In genomic region chr19:18168673-18169381, GRCh38 we compare ENCODE assay signal across 19 cellular contexts. TPM values are rescaled to one million over a fixed set of nuclear protein-coding genes. Genes with fewer than 3 reads are reported as not detected.
DNase-seq lines count a peak whose midpoint lies in the region; ATAC-seq, FAIRE-seq and TF ChIP-seq lines count a peak whose summit lies in the region.
"Had no signal": no experiment of that assay in that cellular context is flagged by ENCODE, and none has a peak within 500 bp of the region (broad histone marks: within the 10 kb centered on the region; RNA-seq: fewer than 3 reads in every experiment).

No MANE protein-coding gene starts in this region.

- H3K4me2 ChIP-seq in BLaER1 = peak overlapping the region; percentile 92
- no peak overlapping the region for H3K4me2 ChIP-seq in K562 (ENCODE audit: insufficient read depth, low read length)
- H3K4me2 ChIP-seq: GM23338 had no signal

- H3K9me3 ChIP-seq in BLaER1 (no peaks in the 10 kb centered on the region), K562 (replicated peaks; ENCODE audit: control insufficient read depth, insufficient read depth, low read depth, low read length) (no peaks in the 10 kb centered on the region), neutrophil (no peaks in the 10 kb centered on the region)
- H3K9me3 ChIP-seq: prostate gland had no signal

- DNase-seq in GM19240 (ENCODE audit: insufficient read length, low spot score) (peak; percentile 0), K562 (ENCODE audit: extremely low read depth in 1 of 4, low spot score in 3 of 4) (no peak), COLO668 (lab: John Stamatoyannopoulos, UW; ENCODE audit: unreplicated experiment) (no peak), D341Med (ENCODE audit: low spot score) (no peak)
- no peak for DNase-seq in activated T-cell treated with anti-CD3 and anti-CD28 coated beads, Interleukin-2, amount 50 U/mL, for 1 hour
- DNase-seq in stimulated activated CD8-positive, alpha-beta memory T cell treated with anti-CD3 and anti-CD28 coated beads, Interleukin-4, amount 100 ng/mL, for 48 hours = no peak
- DNase-seq: cortex of kidney, NCI-H1694, T1000 had no signal

- TF ChIP-seq POLR2A in K562 (conservative IDR thresholded peaks at IDR 0.05) = no peak

- H3K79me2 ChIP-seq in K562 (ENCODE audit: control insufficient read depth, insufficient read depth, low read length) = no peaks in the 10 kb centered on the region

- TF ChIP-seq EP300 in K562 (IDR thresholded peaks at IDR 0.05; ENCODE audit: low read length) = no peak

- no peak overlapping the region for H3K4me3 ChIP-seq in BLaER1
- no peak overlapping the region for H3K4me3 ChIP-seq in K562
- no peak overlapping the region for H3K4me3 ChIP-seq in neutrophil (ENCODE audit: low read depth in 1 of 2, low read length in 1 of 2)
- H3K4me3 ChIP-seq: GM23338, lung, prostate gland had no signal

- no peak overlapping the region for H2AFZ ChIP-seq in K562 (ENCODE audit: low read depth, low read length)
- H2AFZ ChIP-seq: GM23338 had no signal

- peak overlapping the region; percentile 78 for H3K27ac ChIP-seq in BLaER1
- no peak overlapping the region for H3K27ac ChIP-seq in K562 (ENCODE audit: extremely low read depth, low read depth, low read length)
- H3K27ac ChIP-seq in neutrophil = peak overlapping the region; percentile 98
- H3K27ac ChIP-seq: prostate gland had no signal

- no peaks in the 10 kb centered on the region for H3K27me3 ChIP-seq in BLaER1
- H3K27me3 ChIP-seq in K562 (ENCODE audit: control insufficient read depth in 2 of 2, insufficient read depth in 2 of 2, low read length in 2 of 2) = no peaks in the 10 kb centered on the region
- no peaks in the 10 kb centered on the region for H3K27me3 ChIP-seq in neutrophil

- CTCF ChIA-PET in K562 (lab: Yijun Ruan, JAX; ENCODE audit: low intra/inter-chr PET ratio) = interaction anchor here (0.6 to 2.2 kb wide), 4 partner anchors 11 to 162 kb away, joined by 3 to 13 read pairs (median 4); no protein-coding TSS in a partner anchor

- WGBS in K562 (ENCODE audit: insufficient coverage, low coverage, missing lambda C conversion rate) = 96% methylated on average over 37 of the region's 66 CpGs

- peaks cover 50% of the 10 kb centered on the region for H3K36me3 ChIP-seq in BLaER1
- peaks cover 57% of the 10 kb centered on the region; the same call in 2 of the 3 replicates for H3K36me3 ChIP-seq in K562 (ENCODE audit: control insufficient read depth, insufficient read depth, low read length)
- no peaks in the 10 kb centered on the region for H3K36me3 ChIP-seq in neutrophil

- no peaks in the 10 kb centered on the region for H3K9me1 ChIP-seq in K562 (ENCODE audit: control insufficient read depth, insufficient read depth, low read length)

- H3K9ac ChIP-seq in BLaER1 (0 out of 2 replicates have a peak overlapping the region, but pooled peaks have one; percentile 61), K562 (ENCODE audit: insufficient read depth in 1 of 2, low read depth in 2 of 2, low read length in 2 of 2) (no peak overlapping the region)

- in situ Hi-C loops in K562 (cut with MboI) = loop anchor here (10.0 kb wide), 1 partner anchor 164 kb away; the partner anchor contains the start of gene ARRDC2

- no peak for FAIRE-seq in K562 (lab: Jason Lieb, UNC)
- FAIRE-seq: HTR-8/SVneo, keratinocyte, urothelium cell line had no signal

- POLR2A ChIA-PET in K562 (lab: Yijun Ruan, JAX) = interaction anchor here (0.6 to 1.0 kb wide), 2 partner anchors 16 to 23 kb away, joined by 4 to 5 read pairs; no protein-coding TSS in a partner anchor

- ATAC-seq in K562 = no peak

- BruUV-seq in K562 (replicated peaks; lab: Mats Ljungman, UMichigan) = no TSS peak

- H4K20me1 ChIP-seq in BLaER1 = no peaks in the 10 kb centered on the region
- H4K20me1 ChIP-seq in K562 (replicated peaks; ENCODE audit: control insufficient read depth, insufficient read depth, low read length) = 0 out of 2 replicates have a peak, but pooled peaks cover 4% of the 10 kb centered on the region

- TF ChIP-seq CTCF in K562 (IDR thresholded peaks at IDR 0.05 in 2 of 3, conservative IDR thresholded peaks at IDR 0.05 in 1 of 3; ENCODE audit: insufficient read depth in 2 of 3, low read depth in 1 of 3, low read length in 3 of 3) (no peak), neutrophil (IDR thresholded peaks at IDR 0.05) (no peak)

- intact Hi-C loops in K562 (cut with micrococcal nuclease) = loop anchor here (1.0 to 10.0 kb wide), 2 partner anchors 56 to 164 kb away; partner anchors contain the start of gene ARRDC2

- peaks cover 57% of the 10 kb centered on the region for H3K4me1 ChIP-seq in BLaER1
- H3K4me1 ChIP-seq in K562 (replicated peaks in 1 of 2; ENCODE audit: control insufficient read depth in 2 of 2, insufficient read depth in 2 of 2, low read length in 2 of 2) = peaks cover 4 to 20% of the 10 kb centered on the region in 2 experiments; a peak in 4 of 5 replicates
- H3K4me1 ChIP-seq in neutrophil (ENCODE audit: control insufficient read depth in 1 of 2, insufficient read depth in 1 of 2, low read depth in 1 of 2, low read length in 1 of 2) = peaks cover 44 to 58% of the 10 kb centered on the region in 2 experiments
- H3K4me1 ChIP-seq: prostate gland had no signal

- no peak for TF ChIP-seq RAD21 in K562 (CRISPR knock-in tag; conservative IDR thresholded peaks at IDR 0.05 in 1 of 2, IDR thresholded peaks at IDR 0.05 in 1 of 2)

RNA-seq across cellular contexts. Expression of gene IFI30, which starts 4.8 kb away (rescaled TPM):
- 38.5 and 88.6 TPM in 2 replicates for total RNA-seq in K562 (2011; cell fraction: chromatin; rRNA removed; ENCODE audit: low replicate concordance)
- 187 and 195 TPM in 2 replicates for total RNA-seq in K562 (2011; cell fraction: nucleolus; rRNA removed)
- total RNA-seq in K562 (2011; cell fraction: nucleoplasm; rRNA removed) = 104 and 132 TPM in 2 replicates
- total RNA-seq in K562 (2014; rRNA removed) (109 and 168 TPM in 2 replicates), K562 (2014; rRNA removed; fragmentation: Illumina TruSeq; extraction: Trizol) (56.6 and 63.7 TPM in 2 replicates), K562 (2015; rRNA removed; fragmentation: Illumina TruSeq; extraction: Trizol) (74.3 and 78.9 TPM in 2 replicates), K562 (2021) (103 and 119 TPM in 2 replicates)
- polyA plus RNA-seq in K562 (2011; rRNA removed) (68.3 and 111 TPM in 2 replicates), K562 (2014; fragmentation: Illumina TruSeq; extraction: Trizol) (108 and 148 TPM in 2 replicates), K562 (2014; fragmentation: Nextera tagmentation; extraction: Ambion mirVana) (100 to 1,000 TPM; 343 to 430 TPM), K562 (2014; rRNA removed) (129 and 166 TPM in 2 replicates)
- 119 and 287 TPM in 2 replicates for polyA plus RNA-seq in K562 (2011; cell fraction: cytosol; rRNA removed)
- 39.3 and 70.8 TPM in 2 replicates for polyA plus RNA-seq in K562 (2011; cell fraction: nucleus; rRNA removed)
- polyA plus RNA-seq in K562 (2012) = 58.1 and 113 TPM in 2 replicates
- polyA minus RNA-seq in K562 (2011; rRNA and poly(A)+ RNA removed) = 52.6 and 94.8 TPM in 2 replicates
- 53.2 and 63.4 TPM in 2 replicates for polyA minus RNA-seq in K562 (2011; cell fraction: cytosol; rRNA and poly(A)+ RNA removed)
- polyA minus RNA-seq in K562 (2011; cell fraction: nucleus; rRNA and poly(A)+ RNA removed) = 10.0 and 11.3 TPM in 2 replicates
- total RNA-seq: A673 had no signal

RNA-seq across cellular contexts. Expression of gene PIK3R2, which starts 15.9 kb away (rescaled TPM):
- 17.4 and 45.8 TPM in 2 replicates for total RNA-seq in K562 (2011; cell fraction: chromatin; rRNA removed; ENCODE audit: low replicate concordance)
- total RNA-seq in K562 (2011; cell fraction: nucleolus; rRNA removed) = 15.9 and 22.2 TPM in 2 replicates
- total RNA-seq in K562 (2011; cell fraction: nucleoplasm; rRNA removed) = 10.8 and 13.3 TPM in 2 replicates
- total RNA-seq in K562 (2014; rRNA removed) = 10.8 and 15.3 TPM in 2 replicates
- 3.3 and 4.7 TPM in 2 replicates for total RNA-seq in K562 (2014; rRNA removed; fragmentation: Illumina TruSeq; extraction: Trizol)
- 6.6 and 6.8 TPM in 2 replicates for total RNA-seq in K562 (2015; rRNA removed; fragmentation: Illumina TruSeq; extraction: Trizol)
- 37.9 and 41.2 TPM in 2 replicates for total RNA-seq in K562 (2021)
- polyA plus RNA-seq in K562 (2011; rRNA removed) = 5.3 and 7.8 TPM in 2 replicates
- polyA plus RNA-seq in K562 (2011; cell fraction: cytosol; rRNA removed) = 5.8 and 9.6 TPM in 2 replicates
- polyA plus RNA-seq in K562 (2011; cell fraction: nucleus; rRNA removed) = 15.7 and 21.7 TPM in 2 replicates
- 16.2 and 18.1 TPM in 2 replicates for polyA plus RNA-seq in K562 (2012)
- 1.5 and 1.6 TPM in 2 replicates for polyA plus RNA-seq in K562 (2014; fragmentation: Illumina TruSeq; extraction: Trizol)
- polyA plus RNA-seq in K562 (2014; fragmentation: Nextera tagmentation; extraction: Ambion mirVana) = under 1 TPM; 0.39 to 0.65 TPM
- 6.1 and 14.0 TPM in 2 replicates for polyA plus RNA-seq in K562 (2014; rRNA removed)
- polyA minus RNA-seq in K562 (2011; rRNA and poly(A)+ RNA removed) = 4.9 and 5.2 TPM in 2 replicates
- 19.0 and 26.3 TPM in 2 replicates for polyA minus RNA-seq in K562 (2011; cell fraction: cytosol; rRNA and poly(A)+ RNA removed)
- 5.9 and 12.0 TPM in 2 replicates for polyA minus RNA-seq in K562 (2011; cell fraction: nucleus; rRNA and poly(A)+ RNA removed)

RNA-seq across cellular contexts. Expression of gene MPV17L2, which starts 24.2 kb away (rescaled TPM):
- 8.8 and 30.9 TPM in 2 replicates for total RNA-seq in K562 (2011; cell fraction: chromatin; rRNA removed; ENCODE audit: low replicate concordance)
- 42.9 and 46.5 TPM in 2 replicates for total RNA-seq in K562 (2011; cell fraction: nucleolus; rRNA removed)
- total RNA-seq in K562 (2011; cell fraction: nucleoplasm; rRNA removed) = 23.2 and 24.7 TPM in 2 replicates
- total RNA-seq in K562 (2014; rRNA removed) = 37.8 and 54.6 TPM in 2 replicates
- 11.7 and 21.1 TPM in 2 replicates for total RNA-seq in K562 (2014; rRNA removed; fragmentation: Illumina TruSeq; extraction: Trizol)
- 27.8 and 28.5 TPM in 2 replicates for total RNA-seq in K562 (2015; rRNA removed; fragmentation: Illumina TruSeq; extraction: Trizol)
- total RNA-seq in K562 (2021) = 31.7 and 33.8 TPM in 2 replicates
- 28.4 and 49.3 TPM in 2 replicates for polyA plus RNA-seq in K562 (2011; rRNA removed)
- 61.2 and 112 TPM in 2 replicates for polyA plus RNA-seq in K562 (2011; cell fraction: cytosol; rRNA removed)
- 20.0 and 27.3 TPM in 2 replicates for polyA plus RNA-seq in K562 (2011; cell fraction: nucleus; rRNA removed)
- 30.6 and 34.2 TPM in 2 replicates for polyA plus RNA-seq in K562 (2012)
- polyA plus RNA-seq in K562 (2014; fragmentation: Illumina TruSeq; extraction: Trizol) = 60.2 and 60.9 TPM in 2 replicates
- 10 to 100 TPM; 10.6 to 11.0 TPM for polyA plus RNA-seq in K562 (2014; fragmentation: Nextera tagmentation; extraction: Ambion mirVana)
- polyA plus RNA-seq in K562 (2014; rRNA removed) = 60.0 and 67.1 TPM in 2 replicates
- polyA minus RNA-seq in K562 (2011; rRNA and poly(A)+ RNA removed) = 14.7 and 21.0 TPM in 2 replicates
- polyA minus RNA-seq in K562 (2011; cell fraction: cytosol; rRNA and poly(A)+ RNA removed) = 13.2 and 21.0 TPM in 2 replicates
- polyA minus RNA-seq in K562 (2011; cell fraction: nucleus; rRNA and poly(A)+ RNA removed) = 10.2 and 11.6 TPM in 2 replicates

RNA-seq across cellular contexts. Expression of gene RAB3A, which starts 35.0 kb away (rescaled TPM):
- total RNA-seq in K562 (2011; cell fraction: chromatin; rRNA removed; ENCODE audit: low replicate concordance) = 10.4 and 16.2 TPM in 2 replicates
- 8.7 and 9.3 TPM in 2 replicates for total RNA-seq in K562 (2011; cell fraction: nucleolus; rRNA removed)
- 7.6 and 8.3 TPM in 2 replicates for total RNA-seq in K562 (2011; cell fraction: nucleoplasm; rRNA removed)
- total RNA-seq in K562 (2014; rRNA removed) = 0.86 and 2.5 TPM in 2 replicates
- 0.26 and 0.69 TPM in 2 replicates for total RNA-seq in K562 (2014; rRNA removed; fragmentation: Illumina TruSeq; extraction: Trizol)
- total RNA-seq in K562 (2015; rRNA removed; fragmentation: Illumina TruSeq; extraction: Trizol) = 1.6 and 1.7 TPM in 2 replicates
- total RNA-seq in K562 (2021) = 3.7 and 5.1 TPM in 2 replicates
- 0.84 and 2.9 TPM in 2 replicates for polyA plus RNA-seq in K562 (2011; rRNA removed)
- 1.7 and 3.2 TPM in 2 replicates for polyA plus RNA-seq in K562 (2011; cell fraction: cytosol; rRNA removed)
- polyA plus RNA-seq in K562 (2011; cell fraction: nucleus; rRNA removed) = 4.7 and 6.5 TPM in 2 replicates
- polyA plus RNA-seq in K562 (2012) = 1.5 and 2.0 TPM in 2 replicates
- 1.9 and 2.8 TPM in 2 replicates for polyA plus RNA-seq in K562 (2014; fragmentation: Illumina TruSeq; extraction: Trizol)
- under 1 TPM in 1 of 2 experiments, not detected in 1; 0.17 TPM for polyA plus RNA-seq in K562 (2014; fragmentation: Nextera tagmentation; extraction: Ambion mirVana)
- 0.94 and 1.00 TPM in 2 replicates for polyA plus RNA-seq in K562 (2014; rRNA removed)
- polyA minus RNA-seq in K562 (2011; rRNA and poly(A)+ RNA removed) = 6.4 and 9.5 TPM in 2 replicates
- polyA minus RNA-seq in K562 (2011; cell fraction: cytosol; rRNA and poly(A)+ RNA removed) = 5.4 and 7.2 TPM in 2 replicates
- 3.9 and 8.4 TPM in 2 replicates for polyA minus RNA-seq in K562 (2011; cell fraction: nucleus; rRNA and poly(A)+ RNA removed)

RNA-seq across cellular contexts. Expression of gene PDE4C, which starts 57.4 kb away (rescaled TPM):
- 1.9 and 5.1 TPM in 2 replicates for total RNA-seq in K562 (2011; cell fraction: chromatin; rRNA removed; ENCODE audit: low replicate concordance)
- total RNA-seq in K562 (2011; cell fraction: nucleolus; rRNA removed) = 2.2 and 3.0 TPM in 2 replicates
- 1.3 and 1.6 TPM in 2 replicates for total RNA-seq in K562 (2011; cell fraction: nucleoplasm; rRNA removed)
- total RNA-seq in K562 (2014; rRNA removed) = 0.16 and 0.91 TPM in 2 replicates
- 0.11 and 0.29 TPM in 2 replicates for total RNA-seq in K562 (2014; rRNA removed; fragmentation: Illumina TruSeq; extraction: Trizol)
- not detected in 2 replicates for total RNA-seq in K562 (2015; rRNA removed; fragmentation: Illumina TruSeq; extraction: Trizol)
- total RNA-seq in K562 (2021) = 0.29 and 0.45 TPM in 2 replicates
- polyA plus RNA-seq in K562 (2011; rRNA removed) = 0.60 and 0.81 TPM in 2 replicates
- polyA plus RNA-seq in K562 (2011; cell fraction: cytosol; rRNA removed) = 0.83 and 0.88 TPM in 2 replicates
- 4.1 and 6.8 TPM in 2 replicates for polyA plus RNA-seq in K562 (2011; cell fraction: nucleus; rRNA removed)
- polyA plus RNA-seq in K562 (2012) = 0.17 and 0.22 TPM in 2 replicates
- polyA plus RNA-seq in K562 (2014; fragmentation: Illumina TruSeq; extraction: Trizol) = 0.06 and 0.24 TPM in 2 replicates
- polyA plus RNA-seq in K562 (2014; fragmentation: Nextera tagmentation; extraction: Ambion mirVana) = under 1 TPM; 0.04 to 0.08 TPM
- 0.81 and 0.89 TPM in 2 replicates for polyA plus RNA-seq in K562 (2014; rRNA removed)
- polyA minus RNA-seq in K562 (2011; rRNA and poly(A)+ RNA removed) = 0.18 TPM in 1 of 2 replicates, not detected in the other
- polyA minus RNA-seq in K562 (2011; cell fraction: cytosol; rRNA and poly(A)+ RNA removed) = 0.86 TPM in 1 of 2 replicates, not detected in the other
- 1.1 and 1.8 TPM in 2 replicates for polyA minus RNA-seq in K562 (2011; cell fraction: nucleus; rRNA and poly(A)+ RNA removed)
- total RNA-seq: A673, subcutaneous adipose tissue had no signal
- polyA plus RNA-seq: keratinocyte had no signal
